Comparison of ENCODE assay signal across 1 cellular context in the genomic region with DNA sequence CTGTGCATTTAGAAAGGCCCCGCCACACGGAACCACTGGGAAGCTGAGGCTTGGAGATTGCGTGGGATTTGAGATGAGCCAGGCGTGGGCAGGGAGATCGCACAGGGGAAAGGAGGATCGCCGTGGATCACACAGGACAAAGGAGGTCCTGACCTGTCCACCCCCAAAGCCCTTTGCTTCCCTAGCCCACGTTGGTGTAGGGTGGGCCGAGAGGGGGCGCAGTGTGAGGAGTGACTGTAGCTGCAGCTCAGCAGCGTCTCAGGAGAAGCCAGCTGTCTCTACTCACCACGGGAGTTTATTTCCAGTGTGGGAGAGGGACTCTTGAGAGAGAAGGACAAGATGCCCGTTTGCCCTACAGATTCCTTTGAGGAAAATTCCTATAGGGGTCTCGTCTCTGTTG.
TF ChIP-seq lines count a peak whose summit lies in the region.

No MANE protein-coding gene starts in this region.

TF ChIP-seq in GM23338, 12 proteins besides CTCF, POLR2A, EP300 and RAD21 (continued from another document):
- TF ChIP-seq ZNF462 (CRISPR knock-in tag; IDR thresholded peaks at IDR 0.05), result no peak
- TF ChIP-seq, protein P1, sequence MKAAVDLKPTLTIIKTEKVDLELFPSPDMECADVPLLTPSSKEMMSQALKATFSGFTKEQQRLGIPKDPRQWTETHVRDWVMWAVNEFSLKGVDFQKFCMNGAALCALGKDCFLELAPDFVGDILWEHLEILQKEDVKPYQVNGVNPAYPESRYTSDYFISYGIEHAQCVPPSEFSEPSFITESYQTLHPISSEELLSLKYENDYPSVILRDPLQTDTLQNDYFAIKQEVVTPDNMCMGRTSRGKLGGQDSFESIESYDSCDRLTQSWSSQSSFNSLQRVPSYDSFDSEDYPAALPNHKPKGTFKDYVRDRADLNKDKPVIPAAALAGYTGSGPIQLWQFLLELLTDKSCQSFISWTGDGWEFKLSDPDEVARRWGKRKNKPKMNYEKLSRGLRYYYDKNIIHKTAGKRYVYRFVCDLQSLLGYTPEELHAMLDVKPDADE (IDR thresholded peaks at IDR 0.05), result no peak
TF ChIP-seq in GM23338: peak in this region for 0.
